Comparison of ENCODE assay signal across 17 cellular contexts in genomic region chr2:76612764-76613163, GRCh38.
DNase-seq lines count a peak whose midpoint lies in the region; ATAC-seq and TF ChIP-seq lines count a peak whose summit lies in the region.
"Had no signal": no experiment of that assay in that cellular context is flagged by ENCODE, and none has a peak within 500 bp of the region (broad histone marks: within the 10 kb centered on the region; RNA-seq: fewer than 3 reads in every experiment).

No MANE protein-coding gene starts in this region.

- H3K23me2 ChIP-seq in H9 (ENCODE audit: insufficient read length, low read depth, low read length, poor library complexity, severe bottlenecking), result no peaks in the 10 kb centered on the region

- H2BK15ac ChIP-seq in H9 (ENCODE audit: low read depth, low read length), result no peak overlapping the region

- intact Hi-C loops in Right ventricle myocardium superior (cut with DNase I) (no loop called here), OCI-LY7 (cut with micrococcal nuclease; ENCODE audit: unreplicated experiment) (no loop called here)

- H3K9me3 ChIP-seq in H9 (ENCODE audit: control insufficient read depth, low read depth, low read length) (no peaks in the 10 kb centered on the region), HUES6 (ENCODE audit: control insufficient read depth, insufficient read depth, low read depth, low read length) (no peaks in the 10 kb centered on the region), iPS-20b (ENCODE audit: insufficient read depth, low read depth, low read length) (no peaks in the 10 kb centered on the region), OCI-LY7 (ENCODE audit: low read length) (no peaks in the 10 kb centered on the region)
- H3K9me3 ChIP-seq: HAP-1 had no signal

- H3K27ac Mint-ChIP-seq in H9 (peak overlapping the region in 2 of 3 experiments; percentile 92 to 96; a peak in 4 of 7 replicates), WTC11 (peak overlapping the region; percentile 96)
- H3K27ac Mint-ChIP-seq: CD4-positive, alpha-beta memory T cell; HFFc6 had no signal

- no peak overlapping the region for H2BK5ac ChIP-seq in H9 (ENCODE audit: insufficient read length, low read length)

- no CpG with 5 or more reads among the region's 2 CpGs for WGBS in H9 (ENCODE audit: extremely low coverage, insufficient read length, low lambda C conversion rate)

- H3K4me1 Mint-ChIP-seq in H9 (peaks cover 55 to 57% of the 10 kb centered on the region in 2 experiments), WTC11 (peaks cover 61% of the 10 kb centered on the region)
- H3K4me1 Mint-ChIP-seq: CD4-positive, alpha-beta memory T cell had no signal

- no peaks in the 10 kb centered on the region for H3K9me3 Mint-ChIP-seq in H9
- H3K9me3 Mint-ChIP-seq in WTC11, result no peaks in the 10 kb centered on the region

- no peaks in the 10 kb centered on the region; the same call in 1 of the 2 replicates for H3K4me1 ChIP-seq in H9 (ENCODE audit: insufficient read depth, low read length)
- peaks cover 32% of the 10 kb centered on the region for H3K4me1 ChIP-seq in HUES6 (ENCODE audit: control insufficient read depth, insufficient read depth, low read length)
- peaks cover 32% of the 10 kb centered on the region for H3K4me1 ChIP-seq in iPS-20b (ENCODE audit: insufficient read depth, low read length)
- H3K4me1 ChIP-seq in OCI-LY7 (ENCODE audit: insufficient read depth, low read length, poor library complexity, severe bottlenecking), result no peaks in the 10 kb centered on the region
- H3K4me1 ChIP-seq: HAP-1 had no signal

- no peak overlapping the region for H2BK120ac ChIP-seq in H9 (ENCODE audit: low read depth, low read length, poor library complexity, severe bottlenecking)

- H4K20me1 ChIP-seq in H9 (ENCODE audit: control insufficient read depth, insufficient read depth, insufficient read length), result no peaks in the 10 kb centered on the region
- H4K20me1 ChIP-seq in OCI-LY7 (ENCODE audit: insufficient read depth, low read length), result no peaks in the 10 kb centered on the region

- H2AFZ ChIP-seq in H9 (ENCODE audit: low read length), result no peak overlapping the region
- H2AFZ ChIP-seq in OCI-LY7 (ENCODE audit: low read length), result no peak overlapping the region

- H2AK5ac ChIP-seq in H9 (ENCODE audit: insufficient read length, low read length), result no peak overlapping the region

- no peak overlapping the region for H3T11ph ChIP-seq in H9 (ENCODE audit: low read length)

- no peak overlapping the region for H3K23ac ChIP-seq in H9 (ENCODE audit: insufficient read length, low read depth, low read length)

- H3K9me2 ChIP-seq in OCI-LY7 (ENCODE audit: insufficient read depth, low read length), result no peaks in the 10 kb centered on the region

- H3K36me3 Mint-ChIP-seq in H9 (ENCODE audit: insufficient read depth in 1 of 3, low read depth in 3 of 3) (no peaks in the 10 kb centered on the region), WTC11 (no peaks in the 10 kb centered on the region)
- H3K36me3 Mint-ChIP-seq: CD4-positive, alpha-beta memory T cell had no signal

- BruUV-seq in OCI-LY7 (replicated peaks; lab: Mats Ljungman, UMichigan), result no TSS peak

- H3K18ac ChIP-seq in H9 (ENCODE audit: insufficient read length, low read depth, low read length), result no peak overlapping the region

- H3K36me3 ChIP-seq in HUES6 (ENCODE audit: control insufficient read depth, insufficient read depth, low read length) (peaks cover 9% of the 10 kb centered on the region; the same call in 1 of the 2 replicates), iPS-20b (ENCODE audit: insufficient read depth, low read depth, low read length) (no peaks in the 10 kb centered on the region), OCI-LY7 (ENCODE audit: insufficient read depth, low read length) (no peaks in the 10 kb centered on the region)
- H3K36me3 ChIP-seq: HAP-1 had no signal

- CTCF ChIA-PET in WTC11 (lab: Charles Lee) (interaction anchor here (1.4 to 1.5 kb wide), 2 partner anchors 11 to 13 kb away, joined by 3 to 8 read pairs; no protein-coding TSS in a partner anchor), OCI-LY7 (lab: Charles Lee; ENCODE audit: unreplicated experiment) (no interaction called here)

- no peak overlapping the region for H3K14ac ChIP-seq in H9 (ENCODE audit: insufficient read depth, low read length)

- no peaks in the 10 kb centered on the region for H3K27me3 Mint-ChIP-seq in H9 (ENCODE audit: low read depth)
- H3K27me3 Mint-ChIP-seq in WTC11 (ENCODE audit: low read depth), result no peaks in the 10 kb centered on the region
- H3K27me3 Mint-ChIP-seq: CD4-positive, alpha-beta memory T cell had no signal

- no peaks in the 10 kb centered on the region for H3K79me2 ChIP-seq in H9 (ENCODE audit: insufficient read depth, low read length)
- H3K79me2 ChIP-seq in OCI-LY7 (ENCODE audit: insufficient read depth, low read depth, low read length), result no peaks in the 10 kb centered on the region

- H3K4ac ChIP-seq in H9 (ENCODE audit: low read depth, low read length), result no peak overlapping the region

- no peak overlapping the region for H4K5ac ChIP-seq in H9 (ENCODE audit: insufficient read length, low read depth, low read length)

- no peak overlapping the region for H3K56ac ChIP-seq in H9 (ENCODE audit: insufficient read length, low read depth, low read length)

- H4K91ac ChIP-seq in H9 (ENCODE audit: insufficient read length, low read depth, low read length), result no peak overlapping the region

- H3K27me3 ChIP-seq in H9 (ENCODE audit: insufficient read depth, low read length), result no peaks in the 10 kb centered on the region
- H3K27me3 ChIP-seq in HUES6 (ENCODE audit: control insufficient read depth, insufficient read depth, low read length), result no peaks in the 10 kb centered on the region
- H3K27me3 ChIP-seq in iPS-20b (ENCODE audit: insufficient read depth, low read length), result no peaks in the 10 kb centered on the region

- no peak overlapping the region for H3K9ac ChIP-seq in H9 (ENCODE audit: extremely low read depth, insufficient read length, low read length)
- H3K9ac ChIP-seq in HUES6 (ENCODE audit: low read length), result no peak overlapping the region
- H3K9ac ChIP-seq in iPS-20b (ENCODE audit: low read depth, low read length), result peak overlapping the region; percentile 49; the same call in 1 of the 2 replicates

- H3K27ac ChIP-seq in H9 (ENCODE audit: insufficient read length, low read depth, low read length) (no peak overlapping the region), HUES6 (ENCODE audit: low read depth, low read length) (peak overlapping the region; percentile 8; the same call in 1 of the 2 replicates), iPS-20b (ENCODE audit: low read length) (peak overlapping the region; percentile 10), OCI-LY7 (ENCODE audit: low read depth, low read length, poor library complexity, severe bottlenecking) (no peak overlapping the region)

- H3K4me3 ChIP-seq in HUES6 (ENCODE audit: low read depth, low read length) (no peak overlapping the region), iPS-20b (ENCODE audit: low read length) (0 out of 2 replicates have a peak overlapping the region, but pooled peaks have one; percentile 18), OCI-LY7 (ENCODE audit: low read depth, low read length, poor library complexity, severe bottlenecking) (no peak overlapping the region)
- H3K4me3 ChIP-seq: HAP-1 had no signal

- H3K4me2 ChIP-seq in H9 (ENCODE audit: insufficient read depth, insufficient read length, low read length), result no peak overlapping the region
- no peak overlapping the region for H3K4me2 ChIP-seq in OCI-LY7 (ENCODE audit: low read length)

- no peak overlapping the region for H4K8ac ChIP-seq in H9 (replicated peaks; ENCODE audit: insufficient read length, low read depth, low read length)

- POLR2A ChIA-PET in WTC11 (lab: Charles Lee) (no interaction called here), OCI-LY7 (lab: Charles Lee) (no interaction called here)

- H3K79me1 ChIP-seq in H9 (ENCODE audit: insufficient read depth, low read depth, low read length, poor library complexity, severe bottlenecking), result no peaks in the 10 kb centered on the region

- H2BK20ac ChIP-seq in H9 (ENCODE audit: low read depth, low read length, poor library complexity, severe bottlenecking), result no peak overlapping the region

- no peak for ATAC-seq in WTC11
- ATAC-seq in HG03159 (IDR thresholded peaks at IDR 0.05; ENCODE audit: unreplicated experiment), result no peak
- ATAC-seq in Right ventricle myocardium superior (ENCODE audit: poor library complexity), result no peak

- H2BK12ac ChIP-seq in H9 (ENCODE audit: insufficient read length, low read depth, low read length), result no peak overlapping the region

- H3K4me3 Mint-ChIP-seq in H9, result no peak overlapping the region
- no peak overlapping the region for H3K4me3 Mint-ChIP-seq in WTC11
- H3K4me3 Mint-ChIP-seq: CD4-positive, alpha-beta memory T cell; HFFc6 had no signal

- TF ChIP-seq CTCF in H9 (conservative IDR thresholded peaks at IDR 0.05) (no peak), WTC11 (IDR thresholded peaks at IDR 0.05) (no peak), OCI-LY7 (conservative IDR thresholded peaks at IDR 0.05; ENCODE audit: low read length) (no peak)

- no peak for DNase-seq in H9
- DNase-seq in WTC11 (ENCODE audit: low spot score), result no peak
- no peak for DNase-seq in stimulated activated naive CD4-positive, alpha-beta T cell treated with Interleukin-2 at 50 U/mL for 16 hours (lab: John Stamatoyannopoulos, UW)
- no peak for DNase-seq in Right ventricle myocardium superior
- DNase-seq in OCI-LY7 (ENCODE audit: low spot score), result no peak
- DNase-seq: C1 segment of cervical spinal cord; Calu3; CD4-positive, alpha-beta memory T cell; COR-L47; DMS53; DMS79 treated with DMSO at 0.1 percent for 48 hours; GF-D8; HFFc6 had no signal

TF ChIP-seq in WTC11, 78 proteins besides CTCF, POLR2A, EP300 and RAD21 (continues in another document):
- TF ChIP-seq, protein P1, sequence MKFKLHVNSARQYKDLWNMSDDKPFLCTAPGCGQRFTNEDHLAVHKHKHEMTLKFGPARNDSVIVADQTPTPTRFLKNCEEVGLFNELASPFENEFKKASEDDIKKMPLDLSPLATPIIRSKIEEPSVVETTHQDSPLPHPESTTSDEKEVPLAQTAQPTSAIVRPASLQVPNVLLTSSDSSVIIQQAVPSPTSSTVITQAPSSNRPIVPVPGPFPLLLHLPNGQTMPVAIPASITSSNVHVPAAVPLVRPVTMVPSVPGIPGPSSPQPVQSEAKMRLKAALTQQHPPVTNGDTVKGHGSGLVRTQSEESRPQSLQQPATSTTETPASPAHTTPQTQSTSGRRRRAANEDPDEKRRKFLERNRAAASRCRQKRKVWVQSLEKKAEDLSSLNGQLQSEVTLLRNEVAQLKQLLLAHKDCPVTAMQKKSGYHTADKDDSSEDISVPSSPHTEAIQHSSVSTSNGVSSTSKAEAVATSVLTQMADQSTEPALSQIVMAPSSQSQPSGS (CRISPR knock-in tag; IDR thresholded peaks at IDR 0.05; ENCODE audit: borderline replicate concordance, low read depth), result no peak
- peak; percentile 53; the same call in 1 of the 2 replicates for TF ChIP-seq ZNF423 (CRISPR knock-in tag; IDR thresholded peaks at IDR 0.05)

Comparison
In these comparisons a context has a peak if more than half of its experiments do, and no peak if none do; other contexts are left out.
1. H3K27ac ChIP-seq: peak in HUES6 (single experiment) and iPS-20b (single experiment); none in H9 (single experiment) and OCI-LY7 (single experiment).